ENCODE assay signal across 9 cellular contexts in genomic region chr10:70578371-70578947, GRCh38. TPM values are rescaled to one million over a fixed set of nuclear protein-coding genes. Genes with fewer than 3 reads are reported as not detected.
DNase-seq lines count a peak whose midpoint lies in the region; ATAC-seq, FAIRE-seq and TF ChIP-seq lines count a peak whose summit lies in the region.
"Had no signal": no experiment of that assay in that cellular context is flagged by ENCODE, and none has a peak within 500 bp of the region (broad histone marks: within the 10 kb centered on the region; RNA-seq: fewer than 3 reads in every experiment).

No MANE protein-coding gene starts in this region.

- ATAC-seq in HG02610 (IDR thresholded peaks at IDR 0.05; ENCODE audit: unreplicated experiment) = peak; percentile 70
- ATAC-seq in activated CD8-positive, alpha-beta memory T cell treated with anti-CD3 and anti-CD28 coated beads, Interleukin-2, amount 10 ng/mL, durations not matched to agents 7 days and 5 days = peak; percentile 78

- no peak for TF ChIP-seq CTCF in osteocyte (IDR thresholded peaks at IDR 0.05)
- TF ChIP-seq CTCF in vagina (IDR thresholded peaks at IDR 0.05) = no peak

- no peak overlapping the region for H3K27ac ChIP-seq in vagina

- FAIRE-seq in GM12891 (lab: Jason Lieb, UNC) = peak; percentile 97

- H3K36me3 Mint-ChIP-seq in activated CD8-positive, alpha-beta memory T cell treated with anti-CD3 and anti-CD28 coated beads, Interleukin-2, amount 10 ng/mL, durations not matched to agents 7 days and 5 days = peaks cover 4% of the 10 kb centered on the region
- H3K36me3 Mint-ChIP-seq in immature natural killer cell (no peaks in the 10 kb centered on the region), osteocyte (ENCODE audit: unreplicated experiment) (no peaks in the 10 kb centered on the region)

- no peak overlapping the region for H3K4me3 ChIP-seq in vagina

- peaks cover 2% of the 10 kb centered on the region for H3K27me3 Mint-ChIP-seq in activated CD8-positive, alpha-beta memory T cell treated with anti-CD3 and anti-CD28 coated beads, Interleukin-2, amount 10 ng/mL, durations not matched to agents 7 days and 5 days
- H3K27me3 Mint-ChIP-seq in immature natural killer cell (ENCODE audit: low read depth in 3 of 3) (peaks cover 18 to 28% (median 27%) of the 10 kb centered on the region in 3 donors), osteocyte (ENCODE audit: unreplicated experiment) (no peaks in the 10 kb centered on the region)

- no peaks in the 10 kb centered on the region for H3K9me3 ChIP-seq in vagina

- H3K9me3 Mint-ChIP-seq in activated CD8-positive, alpha-beta memory T cell treated with anti-CD3 and anti-CD28 coated beads, Interleukin-2, amount 10 ng/mL, durations not matched to agents 7 days and 5 days (ENCODE audit: low read depth) = no peaks in the 10 kb centered on the region
- H3K9me3 Mint-ChIP-seq in immature natural killer cell (no peaks in the 10 kb centered on the region), osteocyte (ENCODE audit: unreplicated experiment) (no peaks in the 10 kb centered on the region)

- H3K4me1 ChIP-seq in vagina = peaks cover 17% of the 10 kb centered on the region

- CTCF ChIA-PET in activated CD8-positive, alpha-beta memory T cell treated with anti-CD3 and anti-CD28 coated beads, Interleukin-2, amount 10 ng/mL, durations not matched to agents 7 days and 5 days (lab: Charles Lee) = interaction anchor here (1.0 to 1.7 kb wide), 8 partner anchors 13 to 180 kb away, joined by 3 to 11 read pairs (median 4); partner anchors contain the start of gene PRF1

- intact Hi-C loops in vagina (cut with DNase I) = no loop called here

- H3K36me3 ChIP-seq in vagina = no peaks in the 10 kb centered on the region

- peak overlapping the region; percentile 63 for H3K4me3 Mint-ChIP-seq in activated CD8-positive, alpha-beta memory T cell treated with anti-CD3 and anti-CD28 coated beads, Interleukin-2, amount 10 ng/mL, durations not matched to agents 7 days and 5 days
- H3K4me3 Mint-ChIP-seq in immature natural killer cell = peak overlapping the region; percentile 68 to 84 (median 75)
- no peak overlapping the region for H3K4me3 Mint-ChIP-seq in osteocyte (ENCODE audit: unreplicated experiment)

- TF ChIP-seq POLR2A in GM12891 (IDR thresholded peaks at IDR 0.05; ENCODE audit: low read depth, low read length) (no peak), vagina (IDR thresholded peaks at IDR 0.05) (no peak)

- H3K27ac Mint-ChIP-seq in activated CD8-positive, alpha-beta memory T cell treated with anti-CD3 and anti-CD28 coated beads, Interleukin-2, amount 10 ng/mL, durations not matched to agents 7 days and 5 days = peak overlapping the region; percentile 98
- H3K27ac Mint-ChIP-seq in immature natural killer cell = peak overlapping the region; percentile 84 to 98 (median 98)
- no peak overlapping the region for H3K27ac Mint-ChIP-seq in osteocyte (ENCODE audit: unreplicated experiment)

- DNase-seq in GM12891 (ENCODE audit: insufficient read length, low spot score) (no peak), NCI-H2107 treated with DMSO at 0.1 percent for 48 hours (lab: John Stamatoyannopoulos, UW; ENCODE audit: unreplicated experiment) (peak; percentile 86), immature natural killer cell (peak; percentile 65 to 74 (median 70)), osteocyte (ENCODE audit: extremely low spot score, unreplicated experiment) (no peak), vagina (ENCODE audit: extremely low spot score in 2 of 2) (no peak)
- DNase-seq in activated CD8-positive, alpha-beta memory T cell treated with anti-CD3 and anti-CD28 coated beads, Interleukin-2, amount 10 ng/mL, durations not matched to agents 7 days and 5 days = peak; percentile 92
- DNase-seq in stimulated activated naive CD4-positive, alpha-beta T cell treated with Interleukin-2 at 50 U/mL for 16 hours (lab: John Stamatoyannopoulos, UW) = peak; percentile 56

- H3K4me1 Mint-ChIP-seq in activated CD8-positive, alpha-beta memory T cell treated with anti-CD3 and anti-CD28 coated beads, Interleukin-2, amount 10 ng/mL, durations not matched to agents 7 days and 5 days = peaks cover 57% of the 10 kb centered on the region
- peaks cover 73 to 81% of the 10 kb centered on the region in 2 donors for H3K4me1 Mint-ChIP-seq in immature natural killer cell
- H3K4me1 Mint-ChIP-seq in osteocyte (ENCODE audit: unreplicated experiment) = peaks cover 26% of the 10 kb centered on the region

- no peaks in the 10 kb centered on the region for H3K27me3 ChIP-seq in vagina

TF ChIP-seq in GM12891, 5 proteins besides CTCF, POLR2A, EP300 and RAD21:
- TF ChIP-seq PAX5 (IDR thresholded peaks at IDR 0.05; ENCODE audit: insufficient read depth, low read length, severe bottlenecking) (peak; percentile 20), TAF1 (IDR thresholded peaks at IDR 0.05; ENCODE audit: low read depth, low read length) (no peak), POLR2AphosphoS5 (IDR thresholded peaks at IDR 0.05; ENCODE audit: low read depth, low read length) (no peak), SPI1 (IDR thresholded peaks at IDR 0.05; ENCODE audit: low read depth, low read length) (peak; percentile 84), POU2F2 (IDR thresholded peaks at IDR 0.05; ENCODE audit: low read depth, low read length) (peak; percentile 64; the same call in 1 of the 2 replicates)

RNA-seq across cellular contexts. Expression of gene PRF1, which starts 24.1 kb away (rescaled TPM):
- 13.2 TPM for polyA plus RNA-seq in GM12891 (2012; ENCODE audit: low read depth, missing spikeins)
- 100 to 1,000 TPM; 381 to 433 TPM for total RNA-seq in activated CD8-positive, alpha-beta memory T cell treated with anti-CD3 and anti-CD28 coated beads, Interleukin-2, amount 10 ng/mL, durations not matched to agents 7 days and 5 days
- 1,000 to 10,000 TPM; 4,156 to 6,150 (median 5,696) TPM for polyA plus RNA-seq in immature natural killer cell
- not detected in 2 replicates for total RNA-seq in osteocyte
- total RNA-seq in vagina = 20.9 TPM
- polyA plus RNA-seq: neural cell had no signal

Comparison
In these comparisons a context has a peak if more than half of its experiments do, and no peak if none do; other contexts are left out.
1. DNase-seq: peak in NCI-H2107 treated with DMSO at 0.1 percent for 48 hours (single experiment), activated CD8-positive, alpha-beta memory T cell treated with anti-CD3 and anti-CD28 coated beads, Interleukin-2, amount 10 ng/mL, durations not matched to agents 7 days and 5 days (single experiment), immature natural killer cell (3 of 3) and stimulated activated naive CD4-positive, alpha-beta T cell treated with Interleukin-2 at 50 U/mL for 16 hours (single experiment); none in GM12891 (single experiment), osteocyte (single experiment) and vagina (0 of 2).
2. RNA of gene PRF1, which starts 24.1 kb away (total RNA-seq): 381 to 433 TPM in activated CD8-positive, alpha-beta memory T cell treated with anti-CD3 and anti-CD28 coated beads, Interleukin-2, amount 10 ng/mL, durations not matched to agents 7 days and 5 days and 20.9 TPM in vagina (single experiment); not detected in osteocyte; every median in the first group is over 10 times any median in the second.